18 cellular contexts compared by ENCODE assay signal in genomic region chr9:77954018-77954417, GRCh38.
DNase-seq lines count a peak whose midpoint lies in the region; ATAC-seq and TF ChIP-seq lines count a peak whose summit lies in the region.
"Had no signal": no experiment of that assay in that cellular context is flagged by ENCODE, and none has a peak within 500 bp of the region (broad histone marks: within the 10 kb centered on the region; RNA-seq: fewer than 3 reads in every experiment).

No MANE protein-coding gene starts in this region.

- peaks cover 29 to 36% of the 10 kb centered on the region in 2 donors for H3K4me1 Mint-ChIP-seq in natural killer cell
- peaks cover 26 to 38% of the 10 kb centered on the region in 2 donors for H3K4me1 Mint-ChIP-seq in natural killer cell treated with Interleukin-12 subunit alpha and Interleukin-12 subunit beta and Interleukin-15 and Interleukin-18, amount 100 ng/mL, for 72 hours (ENCODE audit: low read depth in 2 of 2)
- H3K4me1 Mint-ChIP-seq in activated CD4-positive, alpha-beta memory T cell treated with anti-CD3 and anti-CD28 coated beads, Interleukin-2, amount 10 ng/mL, durations not matched to agents 7 days and 5 days, result peaks cover 13% of the 10 kb centered on the region

- peak overlapping the region in 2 of 3 donors; percentile 1 to 47 for H3K27ac ChIP-seq in right lobe of liver
- H3K27ac ChIP-seq: psoas muscle had no signal

- ATAC-seq in natural killer cell (no peak), right lobe of liver (peak; percentile 70 to 88 (median 74)), HG02623 (IDR thresholded peaks at IDR 0.05; ENCODE audit: unreplicated experiment) (no peak), GM18870 (IDR thresholded peaks at IDR 0.05; ENCODE audit: unreplicated experiment) (no peak), GM18867 (IDR thresholded peaks at IDR 0.05; ENCODE audit: unreplicated experiment) (no peak)
- ATAC-seq in natural killer cell treated with Interleukin-12 subunit alpha and Interleukin-12 subunit beta and Interleukin-15 and Interleukin-18, amount 100 ng/mL, for 72 hours, result no peak
- ATAC-seq: activated T-helper 17 cell treated with anti-CD3 and anti-CD28 coated beads, Interleukin-2, amount 50 U/mL, for 72 hours had no signal

- H3K4me3 Mint-ChIP-seq in natural killer cell, result no peak overlapping the region
- no peak overlapping the region for H3K4me3 Mint-ChIP-seq in natural killer cell treated with Interleukin-12 subunit alpha and Interleukin-12 subunit beta and Interleukin-15 and Interleukin-18, amount 100 ng/mL, for 72 hours
- no peak overlapping the region for H3K4me3 Mint-ChIP-seq in activated CD4-positive, alpha-beta memory T cell treated with anti-CD3 and anti-CD28 coated beads, Interleukin-2, amount 10 ng/mL, durations not matched to agents 7 days and 5 days
- H3K4me3 Mint-ChIP-seq: activated T-helper 17 cell treated with anti-CD3 and anti-CD28 coated beads, Interleukin-2, amount 50 U/mL, for 72 hours; IgD-negative memory B cell; T-helper 2 cell treated with Interferon-gamma antibody and Interleukin-4, amounts not matched to agents 5 μg/mL and 100 μg/mL, for 36 hours had no signal

- POLR2A ChIA-PET in activated CD4-positive, alpha-beta memory T cell treated with anti-CD3 and anti-CD28 coated beads, Interleukin-2, amount 10 ng/mL, durations not matched to agents 7 days and 5 days (lab: Charles Lee), result no interaction called here

- H3K36me3 Mint-ChIP-seq in natural killer cell, result no peaks in the 10 kb centered on the region
- no peaks in the 10 kb centered on the region for H3K36me3 Mint-ChIP-seq in natural killer cell treated with Interleukin-12 subunit alpha and Interleukin-12 subunit beta and Interleukin-15 and Interleukin-18, amount 100 ng/mL, for 72 hours
- H3K36me3 Mint-ChIP-seq in activated CD4-positive, alpha-beta memory T cell treated with anti-CD3 and anti-CD28 coated beads, Interleukin-2, amount 10 ng/mL, durations not matched to agents 7 days and 5 days (ENCODE audit: low read depth), result no peaks in the 10 kb centered on the region
- H3K36me3 Mint-ChIP-seq: IgD-negative memory B cell had no signal

- H3K27me3 Mint-ChIP-seq in natural killer cell (ENCODE audit: low read depth in 2 of 2), result no peaks in the 10 kb centered on the region
- H3K27me3 Mint-ChIP-seq in natural killer cell treated with Interleukin-12 subunit alpha and Interleukin-12 subunit beta and Interleukin-15 and Interleukin-18, amount 100 ng/mL, for 72 hours, result peaks cover 0 to 2% of the 10 kb centered on the region in 2 donors
- H3K27me3 Mint-ChIP-seq in activated CD4-positive, alpha-beta memory T cell treated with anti-CD3 and anti-CD28 coated beads, Interleukin-2, amount 10 ng/mL, durations not matched to agents 7 days and 5 days, result no peaks in the 10 kb centered on the region
- H3K27me3 Mint-ChIP-seq: activated T-helper 17 cell treated with anti-CD3 and anti-CD28 coated beads, Interleukin-2, amount 50 U/mL, for 72 hours had no signal

- DNase-seq in natural killer cell, result no peak
- DNase-seq in natural killer cell treated with Interleukin-12 subunit alpha and Interleukin-12 subunit beta and Interleukin-15 and Interleukin-18, amount 100 ng/mL, for 72 hours (ENCODE audit: low spot score), result no peak
- DNase-seq in choroid plexus epithelial cell (ENCODE audit: low read depth), result peak; percentile 62
- DNase-seq in right lobe of liver, result no peak
- no peak for DNase-seq in activated CD4-positive, alpha-beta memory T cell treated with anti-CD3 and anti-CD28 coated beads, Interleukin-2, amount 10 ng/mL, durations not matched to agents 7 days and 5 days
- DNase-seq: activated CD4-positive, alpha-beta T cell treated with anti-CD3 and anti-CD28 coated beads, Interleukin-2, amount 50 U/mL, for 4 hours; DMS79; NCI-H1436; NCI-H510A; psoas muscle; stimulated activated CD4-positive, alpha-beta T cell treated with anti-CD3 and anti-CD28 coated beads, Interleukin-2, amount 100 ng/mL, for 24 hours had no signal

- no peak overlapping the region for H3K4me3 ChIP-seq in choroid plexus epithelial cell (ENCODE audit: low read depth, low read length)
- H3K4me3 ChIP-seq in right lobe of liver, result no peak overlapping the region
- H3K4me3 ChIP-seq: breast epithelium, psoas muscle had no signal

- no peaks in the 10 kb centered on the region for H3K36me3 ChIP-seq in right lobe of liver
- H3K36me3 ChIP-seq: breast epithelium had no signal

- no peaks in the 10 kb centered on the region for H3K9me3 ChIP-seq in right lobe of liver
- H3K9me3 ChIP-seq: breast epithelium, psoas muscle had no signal

- 46% methylated on average over 4 of the region's 4 CpGs for WGBS in right lobe of liver (ENCODE audit: insufficient coverage, low coverage, low lambda C conversion rate, missing lambda C conversion rate)

- no peaks in the 10 kb centered on the region for H3K27me3 ChIP-seq in right lobe of liver
- H3K27me3 ChIP-seq: breast epithelium had no signal

- no peaks in the 10 kb centered on the region for H3K9me3 Mint-ChIP-seq in natural killer cell
- no peaks in the 10 kb centered on the region for H3K9me3 Mint-ChIP-seq in natural killer cell treated with Interleukin-12 subunit alpha and Interleukin-12 subunit beta and Interleukin-15 and Interleukin-18, amount 100 ng/mL, for 72 hours
- no peaks in the 10 kb centered on the region for H3K9me3 Mint-ChIP-seq in activated CD4-positive, alpha-beta memory T cell treated with anti-CD3 and anti-CD28 coated beads, Interleukin-2, amount 10 ng/mL, durations not matched to agents 7 days and 5 days
- H3K9me3 Mint-ChIP-seq: activated T-helper 17 cell treated with anti-CD3 and anti-CD28 coated beads, Interleukin-2, amount 50 U/mL, for 72 hours; IgD-negative memory B cell; T-helper 2 cell treated with Interferon-gamma antibody and Interleukin-4, amounts not matched to agents 5 μg/mL and 100 μg/mL, for 36 hours had no signal

- TF ChIP-seq CTCF in natural killer cell (IDR thresholded peaks at IDR 0.05) (no peak), choroid plexus epithelial cell (conservative IDR thresholded peaks at IDR 0.05; ENCODE audit: low read depth, low read length) (no peak), right lobe of liver (IDR thresholded peaks at IDR 0.05) (no peak)

- peak overlapping the region; percentile 7 to 40 for H3K27ac Mint-ChIP-seq in natural killer cell
- no peak overlapping the region for H3K27ac Mint-ChIP-seq in natural killer cell treated with Interleukin-12 subunit alpha and Interleukin-12 subunit beta and Interleukin-15 and Interleukin-18, amount 100 ng/mL, for 72 hours
- no peak overlapping the region for H3K27ac Mint-ChIP-seq in activated CD4-positive, alpha-beta memory T cell treated with anti-CD3 and anti-CD28 coated beads, Interleukin-2, amount 10 ng/mL, durations not matched to agents 7 days and 5 days
- H3K27ac Mint-ChIP-seq: activated T-helper 17 cell treated with anti-CD3 and anti-CD28 coated beads, Interleukin-2, amount 50 U/mL, for 72 hours; T-helper 2 cell treated with Interferon-gamma antibody and Interleukin-4, amounts not matched to agents 5 μg/mL and 100 μg/mL, for 36 hours had no signal

- intact Hi-C loops in natural killer cell (cut with micrococcal nuclease) (no loop called here), right lobe of liver (cut with DNase I) (no loop called here)

- CTCF ChIA-PET in activated CD4-positive, alpha-beta memory T cell treated with anti-CD3 and anti-CD28 coated beads, Interleukin-2, amount 10 ng/mL, durations not matched to agents 7 days and 5 days (lab: Charles Lee), result no interaction called here

- peaks cover 0 to 31% (median 8%) of the 10 kb centered on the region in 4 donors for H3K4me1 ChIP-seq in right lobe of liver

- no peak for TF ChIP-seq POLR2A in right lobe of liver (IDR thresholded peaks at IDR 0.05)

Comparison
In these comparisons a context has a peak if more than half of its experiments do, and no peak if none do; other contexts are left out.
1. H3K27ac Mint-ChIP-seq: peak in natural killer cell (2 of 2); none in natural killer cell treated with Interleukin-12 subunit alpha and Interleukin-12 subunit beta and Interleukin-15 and Interleukin-18, amount 100 ng/mL, for 72 hours (0 of 2) and activated CD4-positive, alpha-beta memory T cell treated with anti-CD3 and anti-CD28 coated beads, Interleukin-2, amount 10 ng/mL, durations not matched to agents 7 days and 5 days (single experiment).
2. ATAC-seq: peak in right lobe of liver (4 of 4); none in natural killer cell (0 of 3), natural killer cell treated with Interleukin-12 subunit alpha and Interleukin-12 subunit beta and Interleukin-15 and Interleukin-18, amount 100 ng/mL, for 72 hours (0 of 2), HG02623 (single experiment), GM18870 (single experiment) and GM18867 (single experiment).